In the genomic region with DNA sequence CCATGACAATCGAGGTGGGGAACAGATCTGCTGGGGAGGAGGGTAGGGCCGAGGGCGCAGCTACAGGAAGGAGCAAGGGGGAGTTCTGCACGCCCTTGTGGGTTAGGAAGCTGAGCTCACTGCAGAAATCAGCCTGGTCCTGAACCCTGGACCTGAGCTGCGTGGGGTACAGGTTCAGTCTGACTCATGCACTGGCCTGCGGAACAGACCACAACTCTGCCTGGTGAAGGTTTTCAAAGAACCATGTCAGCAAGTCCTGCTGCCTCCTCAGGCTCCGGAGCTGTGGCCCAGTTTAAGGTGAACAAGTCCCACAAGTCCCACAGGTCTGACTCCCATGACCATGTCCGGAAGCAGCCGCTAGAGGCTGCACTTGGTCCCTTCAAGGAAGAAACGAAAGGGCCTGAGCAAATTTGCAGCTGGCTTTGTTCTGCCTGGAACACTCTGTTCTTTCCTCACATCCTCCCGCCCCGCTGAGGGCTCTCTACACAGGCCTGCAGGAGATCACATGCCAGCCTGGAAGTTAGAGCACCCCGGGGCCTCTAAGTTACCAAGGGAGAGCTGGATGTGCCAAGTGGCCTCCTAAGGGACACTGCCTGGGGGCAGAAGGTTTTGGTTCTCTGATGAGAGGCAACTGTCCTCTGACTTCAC, we compare ENCODE assay signal across 8 cellular contexts. TPM values are rescaled to one million over a fixed set of nuclear protein-coding genes. Genes with fewer than 3 reads are reported as not detected.
DNase-seq lines count a peak whose midpoint lies in the region; TF ChIP-seq lines count a peak whose summit lies in the region.

No MANE protein-coding gene starts in this region.

- H3K36me3 ChIP-seq in HAP-1 (replicated peaks) (no peaks in the 10 kb centered on the region), Loucy (ENCODE audit: insufficient read depth, low read length) (no peaks in the 10 kb centered on the region), hepatocyte (replicated peaks; ENCODE audit: insufficient read depth, low read depth) (no peaks in the 10 kb centered on the region)

- peak overlapping the region; percentile 64 for H3K9ac ChIP-seq in Loucy (ENCODE audit: low read depth, low read length, poor library complexity, severe bottlenecking)

- peak overlapping the region; percentile 69 for H3K4me2 ChIP-seq in Loucy (ENCODE audit: low read depth, low read length, poor library complexity, severe bottlenecking)
- H3K4me2 ChIP-seq in hepatocyte, result peak overlapping the region; percentile 68

- peak overlapping the region; percentile 95 for H2AFZ ChIP-seq in Loucy (ENCODE audit: low read length)
- H2AFZ ChIP-seq in hepatocyte, result peak overlapping the region; percentile 16

- no peaks in the 10 kb centered on the region for H3K27me3 ChIP-seq in HAP-1 (ENCODE audit: low read depth)
- H3K27me3 ChIP-seq in Loucy (ENCODE audit: insufficient read depth, low read length, poor library complexity, severe bottlenecking), result no peaks in the 10 kb centered on the region
- H3K27me3 ChIP-seq in hepatocyte, result no peaks in the 10 kb centered on the region

- H3K9me3 ChIP-seq in HAP-1 (no peaks in the 10 kb centered on the region), Loucy (ENCODE audit: insufficient read depth, low read depth, low read length) (no peaks in the 10 kb centered on the region), hepatocyte (ENCODE audit: low read depth) (no peaks in the 10 kb centered on the region)

- no peaks in the 10 kb centered on the region for H3K79me2 ChIP-seq in Loucy (ENCODE audit: insufficient read depth, low read length)
- H3K79me2 ChIP-seq in hepatocyte, result no peaks in the 10 kb centered on the region

- no peaks in the 10 kb centered on the region for H4K20me1 ChIP-seq in Loucy (ENCODE audit: insufficient read depth, low read length, poor library complexity, severe bottlenecking)
- no peaks in the 10 kb centered on the region for H4K20me1 ChIP-seq in hepatocyte (ENCODE audit: insufficient read depth, poor library complexity, severe bottlenecking)

- in situ Hi-C loops in HAP-1 (cut with MboI; ENCODE audit: low sequenced_read_pairs), result no loop called here

- WGBS in hepatocyte (ENCODE audit: low lambda C conversion rate, missing lambda C conversion rate), result 16% methylated on average over 13 of the region's 13 CpGs

- DNase-seq in GM12865 (ENCODE audit: low read depth), result peak; percentile 98
- DNase-seq in HAP-1 (ENCODE audit: low spot score in 2 of 2), result peak; percentile 92 to 93
- peak; percentile 27 to 96 (median 45) for DNase-seq in T-helper 1 cell
- peak in 43 of 58 donors; percentile 3 to 83 (median 20) for DNase-seq in anterior cingulate cortex (lab: John Stamatoyannopoulos, UW)
- DNase-seq in hepatocyte (ENCODE audit: low spot score), result peak; percentile 93
- DNase-seq in GOT3 (lab: John Stamatoyannopoulos, UW), result no peak

- no peaks in the 10 kb centered on the region for H3F3A ChIP-seq in Loucy (ENCODE audit: low read depth)

- H3K27ac ChIP-seq in hepatocyte (peak overlapping the region; percentile 95), skin epidermis (peak overlapping the region in 18 of 21 experiments; percentile 2 to 91 (median 73))

- H3K4me1 ChIP-seq in HAP-1, result no peaks in the 10 kb centered on the region
- H3K4me1 ChIP-seq in Loucy (ENCODE audit: insufficient read depth, low read length, poor library complexity, severe bottlenecking), result peaks cover 25% of the 10 kb centered on the region
- H3K4me1 ChIP-seq in hepatocyte (ENCODE audit: insufficient read depth), result peaks cover 28% of the 10 kb centered on the region

- peak overlapping the region; percentile 53 for H3K4me3 ChIP-seq in GM12865 (ENCODE audit: low read depth, low read length)
- H3K4me3 ChIP-seq in HAP-1, result no peak overlapping the region
- peak overlapping the region; percentile 62 for H3K4me3 ChIP-seq in Loucy (ENCODE audit: low read length, poor library complexity, severe bottlenecking)
- no peak overlapping the region for H3K4me3 ChIP-seq in hepatocyte
- no peak overlapping the region for H3K4me3 ChIP-seq in skin epidermis

- H3K9me2 ChIP-seq in Loucy (replicated peaks; ENCODE audit: low read depth, low read length), result no peaks in the 10 kb centered on the region
- H3K9me2 ChIP-seq in hepatocyte (replicated peaks; ENCODE audit: insufficient read depth), result no peaks in the 10 kb centered on the region

- peak; percentile 96 for TF ChIP-seq CTCF in GM12865 (IDR thresholded peaks at IDR 0.05; ENCODE audit: insufficient read depth, low read depth, low read length, missing control alignments)
- peak; percentile 88 for TF ChIP-seq CTCF in Loucy (conservative IDR thresholded peaks at IDR 0.05; ENCODE audit: low read length)
- peak; percentile 83 for TF ChIP-seq CTCF in hepatocyte (IDR thresholded peaks at IDR 0.05; ENCODE audit: poor library complexity)

RNA-seq across cellular contexts. Expression of gene AKAP13, which starts 49.3 kb away (rescaled TPM):
- 80.9 and 82.8 TPM in 2 replicates for total RNA-seq in hepatocyte
- 55.6 and 61.0 TPM in 2 replicates for polyA plus RNA-seq in hepatocyte

Comparison
In these comparisons a context has a peak if more than half of its experiments do, and no peak if none do; other contexts are left out.
1. H3K4me3 ChIP-seq: peak in GM12865 (single experiment) and Loucy (single experiment); none in HAP-1 (single experiment), hepatocyte (single experiment) and skin epidermis (0 of 7).
2. Peak in every context shown above with its lines, with median percentiles within 50 percentile points of each other: CTCF ChIP-seq.